Comparison of ENCODE assay signal across 8 cellular contexts in the genomic region with DNA sequence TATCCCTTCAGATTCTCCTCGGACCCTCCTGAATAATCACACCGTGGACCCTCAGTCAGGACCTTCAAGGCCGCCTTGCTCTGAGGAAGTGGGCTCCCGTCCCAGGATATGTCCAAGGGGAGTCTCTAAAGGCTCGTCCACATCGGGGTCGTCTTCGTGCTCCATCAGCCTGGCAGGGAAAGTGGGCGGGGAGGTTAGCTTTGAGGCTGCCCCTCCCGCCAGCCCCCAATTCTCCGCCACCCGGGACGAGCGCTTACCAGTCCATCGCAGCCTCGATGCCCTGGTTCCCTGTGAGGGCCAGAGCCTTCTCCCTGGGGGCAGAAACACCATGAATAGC. TPM values are rescaled to one million over a fixed set of nuclear protein-coding genes. Genes with fewer than 3 reads are reported as not detected.
A peak's percentile ranks its signal among the peaks of the same experiment; 100 is the strongest.
DNase-seq lines count a peak whose midpoint lies in the region; ATAC-seq and TF ChIP-seq lines count a peak whose summit lies in the region.

No MANE protein-coding gene starts in this region.

- H3K27ac ChIP-seq in ascending aorta, result peak overlapping the region; percentile 96
- H3K27ac ChIP-seq in upper lobe of left lung, result peak overlapping the region; percentile 88 to 96 (median 92)

- peaks cover 31% of the 10 kb centered on the region for H3K36me3 Mint-ChIP-seq in activated naive CD4-positive, alpha-beta T cell treated with anti-CD3 and anti-CD28 coated beads, Interleukin-2, amount 10 ng/mL, durations not matched to agents 7 days and 5 days

- H3K9me3 ChIP-seq in ascending aorta (no peaks in the 10 kb centered on the region), upper lobe of left lung (no peaks in the 10 kb centered on the region)

- no peak for TF ChIP-seq CTCF in ascending aorta (IDR thresholded peaks at IDR 0.05)
- no peak for TF ChIP-seq CTCF in lower leg skin (IDR thresholded peaks at IDR 0.05)
- TF ChIP-seq CTCF in upper lobe of left lung (IDR thresholded peaks at IDR 0.05), result no peak

- peaks cover 52% of the 10 kb centered on the region for H3K4me1 Mint-ChIP-seq in activated naive CD4-positive, alpha-beta T cell treated with anti-CD3 and anti-CD28 coated beads, Interleukin-2, amount 10 ng/mL, durations not matched to agents 7 days and 5 days

- intact Hi-C loops in ascending aorta (cut with DNase I) (loop anchor here (2.0 to 5.0 kb wide), 2 partner anchors 26 to 76 kb away; partner anchors contain the start of genes INTS5 and MTA2), lower leg skin (cut with DNase I; ENCODE audit: low total_unique reads) (no loop called here)

- ATAC-seq in upper lobe of left lung (ENCODE audit: low FRiP score in 2 of 2) (no peak), HG03135 (IDR thresholded peaks at IDR 0.05; ENCODE audit: unreplicated experiment) (no peak), HG03521 (IDR thresholded peaks at IDR 0.05; ENCODE audit: unreplicated experiment) (no peak)

- TF ChIP-seq POLR2A in lower leg skin (IDR thresholded peaks at IDR 0.05) (no peak), upper lobe of left lung (IDR thresholded peaks at IDR 0.05) (no peak)

- TF ChIP-seq EP300 in upper lobe of left lung (IDR thresholded peaks at IDR 0.05), result no peak

- CTCF ChIA-PET in activated naive CD4-positive, alpha-beta T cell treated with anti-CD3 and anti-CD28 coated beads, Interleukin-2, amount 10 ng/mL, durations not matched to agents 7 days and 5 days (lab: Charles Lee), result no interaction called here

- H3K27me3 ChIP-seq in ascending aorta, result no peaks in the 10 kb centered on the region
- no peaks in the 10 kb centered on the region for H3K27me3 ChIP-seq in upper lobe of left lung

- H3K9me3 Mint-ChIP-seq in activated naive CD4-positive, alpha-beta T cell treated with anti-CD3 and anti-CD28 coated beads, Interleukin-2, amount 10 ng/mL, durations not matched to agents 7 days and 5 days, result no peaks in the 10 kb centered on the region

- peaks cover 21 to 27% of the 10 kb centered on the region in 2 donors for H3K36me3 ChIP-seq in ascending aorta
- H3K36me3 ChIP-seq in upper lobe of left lung, result peaks cover 2 to 41% (median 15%) of the 10 kb centered on the region in 4 donors

- H3K4me3 ChIP-seq in ascending aorta (peak overlapping the region; percentile 78 to 100), lower leg skin (ENCODE audit: low read depth, poor library complexity, severe bottlenecking) (peak overlapping the region; percentile 78), upper lobe of left lung (peak overlapping the region; percentile 79 to 95 (median 88))

- peaks cover 7 to 11% of the 10 kb centered on the region in 2 donors for H3K4me1 ChIP-seq in ascending aorta
- peaks cover 16 to 44% (median 24%) of the 10 kb centered on the region in 4 donors for H3K4me1 ChIP-seq in upper lobe of left lung

- DNase-seq in activated naive CD4-positive, alpha-beta T cell treated with anti-CD3 and anti-CD28 coated beads, Interleukin-2, amount 10 ng/mL, durations not matched to agents 7 days and 5 days, result no peak
- DNase-seq in activated naive CD4-positive, alpha-beta T cell treated with Interleukin-2 at 50 U/mL for 16 hours, result no peak
- DNase-seq in ascending aorta (ENCODE audit: low spot score in 2 of 2) (no peak), lower leg skin (ENCODE audit: low spot score in 2 of 2) (no peak), upper lobe of left lung (no peak), NCI-H524 (lab: John Stamatoyannopoulos, UW) (no peak)

- 3 to 7% methylated on average over 13 to 16 of the region's 16 CpGs for WGBS in lower leg skin, 2 donors
- 3 to 14% methylated on average over 2 to 16 of the region's 16 CpGs for WGBS in upper lobe of left lung, 2 donors

- peak overlapping the region; percentile 90 for H3K27ac Mint-ChIP-seq in activated naive CD4-positive, alpha-beta T cell treated with anti-CD3 and anti-CD28 coated beads, Interleukin-2, amount 10 ng/mL, durations not matched to agents 7 days and 5 days

- H3K4me3 Mint-ChIP-seq in activated naive CD4-positive, alpha-beta T cell treated with anti-CD3 and anti-CD28 coated beads, Interleukin-2, amount 10 ng/mL, durations not matched to agents 7 days and 5 days, result peak overlapping the region; percentile 88

- no peaks in the 10 kb centered on the region for H3K27me3 Mint-ChIP-seq in activated naive CD4-positive, alpha-beta T cell treated with anti-CD3 and anti-CD28 coated beads, Interleukin-2, amount 10 ng/mL, durations not matched to agents 7 days and 5 days

RNA-seq across cellular contexts. Expression of gene UBXN1, which starts 0.5 kb away (rescaled TPM):
- total RNA-seq in ascending aorta, result 60.2 TPM
- total RNA-seq in lower leg skin, result 100 to 1,000 TPM; 194 to 275 (median 235) TPM
- total RNA-seq in upper lobe of left lung, result 100 to 1,000 TPM; 104 to 186 (median 128) TPM

RNA-seq across cellular contexts. Expression of gene LBHD1, which starts 6.3 kb away (rescaled TPM):
- total RNA-seq in ascending aorta, result not detected
- 1 to 10 TPM; 2.5 to 4.6 (median 3.1) TPM for total RNA-seq in lower leg skin
- 10 to 100 TPM in 1 of 6 donors, 1 to 10 TPM in 5; 3.6 to 19.9 (median 6.8) TPM for total RNA-seq in upper lobe of left lung

RNA-seq across cellular contexts. Expression of gene UQCC3, which starts 6.9 kb away (rescaled TPM):
- total RNA-seq in ascending aorta (3.9 TPM), lower leg skin (10 to 100 TPM in 2 of 4 donors, 1 to 10 TPM in 2; 7.5 to 12.0 (median 10.3) TPM), upper lobe of left lung (10 to 100 TPM in 1 of 6 donors, 1 to 10 TPM in 5; 5.0 to 12.6 (median 6.7) TPM)

RNA-seq across cellular contexts. Expression of gene LRRN4CL, which starts 10.9 kb away (rescaled TPM):
- total RNA-seq in ascending aorta, result 12.1 TPM
- total RNA-seq in lower leg skin, result 10 to 100 TPM in 2 of 4 donors, 1 to 10 TPM in 2; 7.3 to 11.6 (median 9.9) TPM
- 1 to 10 TPM in 5 of 6 donors, under 1 TPM in 1; 0.61 to 6.4 (median 1.8) TPM for total RNA-seq in upper lobe of left lung

RNA-seq across cellular contexts. Expression of gene CSKMT, which starts 13.3 kb away (rescaled TPM):
- not detected for total RNA-seq in ascending aorta
- 10 to 100 TPM in 1 of 4 donors, 1 to 10 TPM in 3; 2.9 to 14.8 (median 7.7) TPM for total RNA-seq in lower leg skin
- total RNA-seq in upper lobe of left lung, result 10 to 100 TPM in 3 of 6 donors, 1 to 10 TPM in 3; 5.7 to 16.0 (median 10.0) TPM
